8 cellular contexts compared by ENCODE assay signal in genomic region chr16:72832640-72833039, GRCh38.
DNase-seq lines count a peak whose midpoint lies in the region; ATAC-seq lines count a peak whose summit lies in the region.

No MANE protein-coding gene starts in this region.

- DNase-seq in NCI-H2081 (lab: John Stamatoyannopoulos, UW) (peak; percentile 65 to 67), NCI-H2081 treated with DMSO at 0.1 percent for 48 hours (lab: John Stamatoyannopoulos, UW) (no peak), NCI-H2196 treated with DMSO at 0.1 percent for 48 hours (lab: John Stamatoyannopoulos, UW; ENCODE audit: unreplicated experiment) (peak; percentile 3), mesenteric fat pad (ENCODE audit: low spot score) (peak; percentile 94)
- peak; percentile 79 to 83 for DNase-seq in activated CD4-positive, alpha-beta T cell treated with anti-CD3 and anti-CD28 coated beads, Interleukin-2, amount 50 U/mL, for 48 hours
- DNase-seq in effector CD4-positive, alpha-beta T cell: peak; percentile 43
- peak; percentile 28 to 29 for DNase-seq in stimulated activated CD8-positive, alpha-beta memory T cell treated with anti-CD3 and anti-CD28 coated beads, Interleukin-2, amount 100 ng/mL, for 1 hour (ENCODE audit: low read depth in 2 of 2)

- ATAC-seq in HG02610 (IDR thresholded peaks at IDR 0.05; ENCODE audit: unreplicated experiment): peak; percentile 63
